In genomic region chr2:160356485-160356884, GRCh38 we compare ENCODE assay signal across 19 cellular contexts.
"Had no signal": no experiment of that assay in that cellular context is flagged by ENCODE, and none has a peak within 500 bp of the region (broad histone marks: within the 10 kb centered on the region; RNA-seq: fewer than 3 reads in every experiment).

No MANE protein-coding gene starts in this region.

- ATAC-seq: mucosa of descending colon, right cardiac atrium, SK-N-SH treated with all-trans-retinoic acid at 6 μM for 48 hours, T-helper 17 cell had no signal

- H3K27me3 ChIP-seq: adrenal gland, hepatocyte had no signal

- H3K27ac ChIP-seq: adrenal gland, hepatocyte, left ventricle myocardium inferior, prostate gland had no signal

- H3K27me3 Mint-ChIP-seq: activated B cell treated with CpG ODN at 0.5 μM for 24 hours; memory B cell; stimulated activated naive CD8-positive, alpha-beta T cell treated with anti-CD3 and anti-CD28 coated beads, Interleukin-15, Interleukin-2, amounts not matched to agents 100 ng/mL and 50 ng/mL, for 24 hours; T-helper 17 cell; type B pancreatic cell had no signal

- H3K4me3 ChIP-seq: adrenal gland, hepatocyte, left ventricle myocardium inferior, mucosa of descending colon, prostate gland had no signal

- H3K4me1 ChIP-seq: prostate gland had no signal

- H3K4me3 Mint-ChIP-seq: activated B cell treated with CpG ODN at 0.5 μM for 24 hours; activated naive CD4-positive, alpha-beta T cell treated with anti-CD3 and anti-CD28 coated beads for 36 hours; memory B cell; nephron; stimulated activated naive CD8-positive, alpha-beta T cell treated with anti-CD3 and anti-CD28 coated beads, Interleukin-15, Interleukin-2, amounts not matched to agents 100 ng/mL and 50 ng/mL, for 24 hours; T-helper 17 cell; type B pancreatic cell had no signal

- H3K9me3 Mint-ChIP-seq: activated B cell treated with CpG ODN at 0.5 μM for 24 hours; activated naive CD4-positive, alpha-beta T cell treated with anti-CD3 and anti-CD28 coated beads for 36 hours; nephron; type B pancreatic cell had no signal

- H3K36me3 ChIP-seq: adrenal gland, left ventricle myocardium inferior, prostate gland had no signal

- H3K27ac Mint-ChIP-seq: activated B cell treated with CpG ODN at 0.5 μM for 24 hours; activated naive CD4-positive, alpha-beta T cell treated with anti-CD3 and anti-CD28 coated beads for 36 hours; nephron; stimulated activated naive CD8-positive, alpha-beta T cell treated with anti-CD3 and anti-CD28 coated beads, Interleukin-15, Interleukin-2, amounts not matched to agents 100 ng/mL and 50 ng/mL, for 24 hours; type B pancreatic cell had no signal

- H3K9me3 ChIP-seq: adrenal gland, left ventricle myocardium inferior, mucosa of descending colon, prostate gland had no signal

- DNase-seq: activated B cell treated with CpG ODN at 0.5 μM for 24 hours; activated CD4-positive, alpha-beta T cell treated with anti-CD3 and anti-CD28 coated beads for 48 hours; activated naive CD4-positive, alpha-beta T cell treated with anti-CD3 and anti-CD28 coated beads for 36 hours; adrenal gland; kidney; left ventricle myocardium inferior; mucosa of descending colon; right cardiac atrium; small intestine; stimulated activated CD4-positive, alpha-beta T cell treated with anti-CD3 and anti-CD28 coated beads, Interleukin-4, amount 100 ng/mL, for 4 hours; stimulated activated CD8-positive, alpha-beta memory T cell treated with anti-CD3 and anti-CD28 coated beads, Interleukin-4, amount 100 ng/mL, for 48 hours; T-helper 17 cell had no signal
